9 cellular contexts compared by ENCODE assay signal in the genomic region with DNA sequence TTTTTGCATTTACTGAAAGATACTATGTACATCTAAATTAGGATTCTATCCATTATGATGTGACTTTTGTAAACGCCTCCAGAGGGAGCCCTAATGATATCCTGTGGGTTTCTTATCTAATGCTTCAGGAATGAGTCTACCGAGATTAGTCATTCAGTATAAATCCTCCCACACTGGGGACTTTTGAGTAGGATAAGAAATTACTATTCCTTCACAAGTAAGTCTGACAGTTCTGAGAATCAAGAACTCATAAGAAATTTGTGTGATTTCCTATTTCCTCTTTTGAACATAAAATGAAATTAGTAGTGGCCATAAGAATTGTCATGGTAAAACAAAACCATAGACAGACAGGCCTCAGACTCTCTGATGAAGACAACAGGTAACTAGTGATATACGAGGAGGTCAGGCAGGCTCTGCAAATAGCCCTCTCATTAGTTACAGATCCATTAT. TPM values are rescaled to one million over a fixed set of nuclear protein-coding genes. Genes with fewer than 3 reads are reported as not detected.
DNase-seq lines count a peak whose midpoint lies in the region; ATAC-seq, FAIRE-seq and TF ChIP-seq lines count a peak whose summit lies in the region.
"Had no signal": no experiment of that assay in that cellular context is flagged by ENCODE, and none has a peak within 500 bp of the region (broad histone marks: within the 10 kb centered on the region; RNA-seq: fewer than 3 reads in every experiment).

No MANE protein-coding gene starts in this region.

- H2AK5ac ChIP-seq in neuronal stem cell (ENCODE audit: low read depth, low read length) = no peak overlapping the region

- no peak for ATAC-seq in HG03571 (IDR thresholded peaks at IDR 0.05; ENCODE audit: unreplicated experiment)
- no peak for ATAC-seq in GM19035 (IDR thresholded peaks at IDR 0.05; ENCODE audit: unreplicated experiment)

- no peaks in the 10 kb centered on the region for H3K36me3 Mint-ChIP-seq in endothelial cell (ENCODE audit: low read depth, unreplicated experiment)
- H3K36me3 Mint-ChIP-seq: naive B cell had no signal

- H2BK12ac ChIP-seq in neuronal stem cell (ENCODE audit: low read length) = no peak overlapping the region

- H3K4me1 ChIP-seq in neuronal stem cell (ENCODE audit: control insufficient read depth in 2 of 2, insufficient read depth in 1 of 2, low read depth in 1 of 2, low read length in 2 of 2) = no peaks in the 10 kb centered on the region

- no peaks in the 10 kb centered on the region for H3K27me3 Mint-ChIP-seq in endothelial cell (ENCODE audit: unreplicated experiment)
- H3K27me3 Mint-ChIP-seq: naive B cell had no signal

- no peak overlapping the region for H3K4me3 ChIP-seq in neuronal stem cell (ENCODE audit: low read length in 2 of 2)

- FAIRE-seq in H54 (lab: Jason Lieb, UNC) = peak; percentile 67

- no peak overlapping the region for H2BK15ac ChIP-seq in neuronal stem cell (ENCODE audit: low read length)

- peak; percentile 31 for DNase-seq in DMS53 treated with DMSO at 0.1 percent for 48 hours (lab: John Stamatoyannopoulos, UW; ENCODE audit: unreplicated experiment)
- DNase-seq in H54 (ENCODE audit: insufficient read length, low spot score) = peak; percentile 23
- peak; percentile 34 for DNase-seq in NCI-H446 treated with DMSO at 0.1 percent for 48 hours (lab: John Stamatoyannopoulos, UW)
- peak; percentile 24 for DNase-seq in endothelial cell (ENCODE audit: low spot score)
- DNase-seq in neuronal stem cell (ENCODE audit: low spot score) = peak; percentile 38
- no peak for DNase-seq in posterior vena cava (ENCODE audit: low spot score)
- DNase-seq: naive B cell had no signal

- no peak overlapping the region for H4K91ac ChIP-seq in neuronal stem cell (ENCODE audit: low read depth, low read length, poor library complexity)

- H3K23ac ChIP-seq in neuronal stem cell (ENCODE audit: low read depth, low read length, poor library complexity) = no peak overlapping the region

- no peaks in the 10 kb centered on the region for H3K9me3 ChIP-seq in neuronal stem cell (replicated peaks in 1 of 2; ENCODE audit: control insufficient read depth in 2 of 2, insufficient read depth in 1 of 2, low read depth in 1 of 2, low read length in 2 of 2)

- no peak overlapping the region for H2AFZ ChIP-seq in neuronal stem cell (ENCODE audit: low read length)

- H3K27ac Mint-ChIP-seq in endothelial cell (ENCODE audit: unreplicated experiment) = no peak overlapping the region
- H3K27ac Mint-ChIP-seq: naive B cell had no signal

- no peak for TF ChIP-seq CTCF in endothelial cell (IDR thresholded peaks at IDR 0.05; ENCODE audit: unreplicated experiment)

- H2BK120ac ChIP-seq in neuronal stem cell (ENCODE audit: low read depth, low read length) = no peak overlapping the region

- H2BK5ac ChIP-seq in neuronal stem cell (ENCODE audit: low read length) = no peak overlapping the region

- H3K18ac ChIP-seq in neuronal stem cell (ENCODE audit: low read length) = no peak overlapping the region

- H3K14ac ChIP-seq in neuronal stem cell (ENCODE audit: low read length) = no peak overlapping the region

- no peak overlapping the region for H3K4me3 Mint-ChIP-seq in endothelial cell (ENCODE audit: unreplicated experiment)
- H3K4me3 Mint-ChIP-seq: naive B cell had no signal

- peaks cover 0 to 2% of the 10 kb centered on the region in 2 donors for H3K36me3 ChIP-seq in neuronal stem cell (replicated peaks in 1 of 2; ENCODE audit: control insufficient read depth in 2 of 2, insufficient read depth in 2 of 2, low read length in 2 of 2)

- H4K8ac ChIP-seq in neuronal stem cell (ENCODE audit: low read depth, low read length) = no peak overlapping the region

- H3K4ac ChIP-seq in neuronal stem cell (ENCODE audit: low read length) = no peak overlapping the region

- H3K27me3 ChIP-seq in neuronal stem cell (ENCODE audit: control insufficient read depth in 3 of 3, insufficient read depth in 3 of 3, low read depth in 1 of 3, low read length in 3 of 3) = no peaks in the 10 kb centered on the region

- no peaks in the 10 kb centered on the region for H3K9me3 Mint-ChIP-seq in endothelial cell (ENCODE audit: unreplicated experiment)

- no peak overlapping the region for H3K27ac ChIP-seq in neuronal stem cell (replicated peaks; ENCODE audit: low read length)

- TF ChIP-seq POLR2A in H54 (IDR thresholded peaks at IDR 0.05; ENCODE audit: low read depth, low read length) = no peak

- H3K79me1 ChIP-seq in neuronal stem cell (ENCODE audit: low read depth, low read length) = no peaks in the 10 kb centered on the region

- intact Hi-C loops in posterior vena cava (cut with DNase I) = no loop called here

- no peak overlapping the region for H3K9ac ChIP-seq in neuronal stem cell (ENCODE audit: low read depth, low read length, poor library complexity)

- WGBS in neuronal stem cell (ENCODE audit: extremely low coverage in 2 of 2, insufficient read length in 2 of 2, insufficient replicate concordance in 1 of 2), 2 donors = no CpG with 5 or more reads among the region's 3 CpGs

- H3K4me1 Mint-ChIP-seq in endothelial cell (ENCODE audit: unreplicated experiment) = no peaks in the 10 kb centered on the region
- H3K4me1 Mint-ChIP-seq: naive B cell had no signal

- no peak overlapping the region for H3K4me2 ChIP-seq in neuronal stem cell (ENCODE audit: insufficient read depth, low read length, poor library complexity, severe bottlenecking)

RNA-seq across cellular contexts. Expression of gene OR5M1, which starts 10.0 kb away (rescaled TPM):
- not detected for total RNA-seq in endothelial cell (ENCODE audit: unreplicated experiment)
- not detected for polyA plus RNA-seq in neuronal stem cell (2013, experiment 1 of 2)
- not detected for polyA plus RNA-seq in neuronal stem cell (2013, experiment 2 of 2)
- total RNA-seq in posterior vena cava = not detected

RNA-seq across cellular contexts. Expression of gene OR5AP2, which starts 17.6 kb away (rescaled TPM):
- total RNA-seq in endothelial cell (ENCODE audit: unreplicated experiment) (not detected), posterior vena cava (not detected)
- not detected for polyA plus RNA-seq in neuronal stem cell (2013, experiment 1 of 2)
- polyA plus RNA-seq in neuronal stem cell (2013, experiment 2 of 2) = not detected

RNA-seq across cellular contexts. Expression of gene OR5AR1, which starts 38.8 kb away (rescaled TPM):
- not detected for total RNA-seq in endothelial cell (ENCODE audit: unreplicated experiment)
- not detected for polyA plus RNA-seq in neuronal stem cell (2013, experiment 1 of 2)
- not detected for polyA plus RNA-seq in neuronal stem cell (2013, experiment 2 of 2)
- total RNA-seq in posterior vena cava = not detected

RNA-seq across cellular contexts. Expression of gene OR5M10, which starts 47.2 kb away (rescaled TPM):
- not detected for total RNA-seq in endothelial cell (ENCODE audit: unreplicated experiment)
- polyA plus RNA-seq in neuronal stem cell (2013, experiment 1 of 2) = not detected
- polyA plus RNA-seq in neuronal stem cell (2013, experiment 2 of 2) = not detected
- total RNA-seq in posterior vena cava = not detected
